ENCODE assay signal across 8 cellular contexts in the genomic region with DNA sequence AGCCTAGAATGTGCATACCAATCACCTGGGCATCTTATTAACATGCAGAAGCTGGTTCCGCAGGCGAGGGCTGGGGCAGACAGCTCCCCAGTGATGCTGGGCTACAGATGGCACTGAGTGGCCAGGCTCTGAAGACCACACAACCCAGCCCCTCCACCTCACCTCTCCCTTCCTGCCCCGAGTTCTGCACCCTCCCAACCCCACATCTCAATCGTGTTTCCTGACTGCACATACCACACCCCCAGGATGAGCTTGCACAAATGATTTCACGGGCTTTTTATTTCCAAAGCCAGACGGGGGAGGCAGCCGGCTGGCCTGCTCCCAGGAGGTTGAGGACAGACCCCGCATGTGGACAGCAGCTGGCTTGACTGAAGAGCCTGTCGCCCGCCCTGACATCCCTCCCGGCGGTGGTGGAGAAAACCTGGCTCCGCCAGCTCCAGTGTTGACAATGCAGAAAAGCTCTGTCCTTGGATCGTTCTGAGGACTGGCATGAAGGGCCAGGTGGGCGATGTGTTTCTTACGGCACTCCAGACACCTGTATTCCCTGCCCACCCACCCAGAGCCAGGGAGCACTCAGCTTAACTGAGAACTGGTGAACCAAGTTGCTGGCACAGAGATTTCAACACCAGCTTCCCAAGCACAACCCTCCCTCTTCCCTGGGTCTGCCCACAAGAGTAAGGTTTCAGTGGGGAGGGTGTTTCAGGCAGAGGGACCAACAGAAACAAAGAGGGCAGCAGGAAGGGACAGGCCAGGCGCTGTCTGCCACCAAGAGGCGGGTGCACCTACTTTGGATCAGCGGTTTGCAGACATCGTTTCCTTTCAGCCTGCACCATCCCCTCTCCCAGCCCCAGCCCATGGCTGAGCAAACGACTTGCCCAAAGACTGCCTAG. TPM values are rescaled to one million over a fixed set of nuclear protein-coding genes. Genes with fewer than 3 reads are reported as not detected.
DNase-seq lines count a peak whose midpoint lies in the region; ATAC-seq, FAIRE-seq and TF ChIP-seq lines count a peak whose summit lies in the region.

No MANE protein-coding gene starts in this region.

- H3K9me3 ChIP-seq in T-helper 17 cell (ENCODE audit: control insufficient read depth, low read length, poor library complexity, severe bottlenecking) (no peaks in the 10 kb centered on the region), stomach smooth muscle (ENCODE audit: control insufficient read depth in 2 of 2, low read length in 2 of 2) (no peaks in the 10 kb centered on the region)

- no peaks in the 10 kb centered on the region for H3K27me3 Mint-ChIP-seq in T-helper 17 cell
- peaks cover 17% of the 10 kb centered on the region for H3K27me3 Mint-ChIP-seq in glutamatergic neuron (ENCODE audit: unreplicated experiment)

- H3K4me3 Mint-ChIP-seq in T-helper 17 cell (peak overlapping the region; percentile 73), glutamatergic neuron (ENCODE audit: unreplicated experiment) (peak overlapping the region; percentile 88)

- peaks cover 0 to 6% of the 10 kb centered on the region in 2 donors for H3K36me3 ChIP-seq in stomach smooth muscle (ENCODE audit: control insufficient read depth in 2 of 2, insufficient read depth in 2 of 2, low read length in 2 of 2)

- TF ChIP-seq CTCF in glutamatergic neuron (IDR thresholded peaks at IDR 0.05; ENCODE audit: partially characterized antibody, unreplicated experiment), result no peak

- H3K36me3 Mint-ChIP-seq in T-helper 17 cell (ENCODE audit: low read depth) (peaks cover 2% of the 10 kb centered on the region), glutamatergic neuron (ENCODE audit: unreplicated experiment) (no peaks in the 10 kb centered on the region)

- no peaks in the 10 kb centered on the region for H3K27me3 ChIP-seq in stomach smooth muscle (ENCODE audit: control insufficient read depth in 1 of 2, insufficient read depth in 2 of 2, low read length in 2 of 2)

- no peak overlapping the region for H3K9ac ChIP-seq in stomach smooth muscle (ENCODE audit: low read length in 2 of 2)

- FAIRE-seq in H54 (lab: Jason Lieb, UNC), result no peak

- peak in 2 of 3 experiments; percentile 19 to 66 for DNase-seq in NCI-H1417 (lab: John Stamatoyannopoulos, UW)
- no peak for DNase-seq in NCI-H1417 treated with DMSO at 0.1 percent for 48 hours (lab: John Stamatoyannopoulos, UW)
- no peak for DNase-seq in T-helper 17 cell
- DNase-seq in glutamatergic neuron, result peak; percentile 89
- no peak for DNase-seq in stimulated activated CD4-positive, alpha-beta T cell treated with anti-CD3 and anti-CD28 coated beads, Interleukin-4, amount 100 ng/mL, for 1 hour
- no peak for DNase-seq in H54 (ENCODE audit: insufficient read length, low spot score)

- peaks cover 67% of the 10 kb centered on the region for H3K4me1 ChIP-seq in stomach smooth muscle (ENCODE audit: control insufficient read depth, insufficient read depth, low read length)

- H3K9me3 Mint-ChIP-seq in glutamatergic neuron (ENCODE audit: unreplicated experiment), result peaks cover 39% of the 10 kb centered on the region

- ATAC-seq in T-helper 17 cell, result no peak
- ATAC-seq in GM18907 (IDR thresholded peaks at IDR 0.05; ENCODE audit: unreplicated experiment), result no peak

- peak overlapping the region; percentile 72 for H3K27ac Mint-ChIP-seq in T-helper 17 cell
- H3K27ac Mint-ChIP-seq in glutamatergic neuron (ENCODE audit: unreplicated experiment), result peak overlapping the region; percentile 100

- H3K4me3 ChIP-seq in stomach smooth muscle (ENCODE audit: low read length in 2 of 2), result peak overlapping the region in 1 of 2 donors; percentile 15

- peak overlapping the region; percentile 92 for H3K27ac ChIP-seq in stomach smooth muscle (ENCODE audit: low read length)

- no peak for TF ChIP-seq POLR2A in H54 (IDR thresholded peaks at IDR 0.05; ENCODE audit: low read depth, low read length)

- H3K4me1 Mint-ChIP-seq in T-helper 17 cell (peaks cover 46% of the 10 kb centered on the region), glutamatergic neuron (ENCODE audit: low read depth, unreplicated experiment) (peaks cover 61% of the 10 kb centered on the region)

RNA-seq across cellular contexts. Expression of gene ALDH4A1, which starts 21.6 kb away (rescaled TPM):
- total RNA-seq in T-helper 17 cell, result 1 to 10 TPM; 1.1 to 1.2 TPM
- total RNA-seq in glutamatergic neuron (ENCODE audit: unreplicated experiment), result 28.9 TPM

RNA-seq across cellular contexts. Expression of gene IFFO2, which starts 32.5 kb away (rescaled TPM):
- total RNA-seq in T-helper 17 cell (100 to 1,000 TPM in 1 of 2 donors, 10 to 100 TPM in 1; 99.8 to 119 TPM), glutamatergic neuron (ENCODE audit: unreplicated experiment) (107 TPM)

Comparison
In these comparisons a context has a peak if more than half of its experiments do, and no peak if none do; other contexts are left out.
1. DNase-seq: peak in NCI-H1417 (2 of 3) and glutamatergic neuron (single experiment); none in NCI-H1417 treated with DMSO at 0.1 percent for 48 hours (single experiment), T-helper 17 cell (0 of 3), stimulated activated CD4-positive, alpha-beta T cell treated with anti-CD3 and anti-CD28 coated beads, Interleukin-4, amount 100 ng/mL, for 1 hour (single experiment) and H54 (single experiment).
2. RNA of gene ALDH4A1, which starts 21.6 kb away (total RNA-seq): 28.9 TPM in glutamatergic neuron (single experiment); 1.1 to 1.2 TPM in T-helper 17 cell; every median in the first group is over 10 times any median in the second.